Comparison of ENCODE assay signal across 8 cellular contexts in genomic region chr7:151057989-151058765, GRCh38. TPM values are rescaled to one million over a fixed set of nuclear protein-coding genes. Genes with fewer than 3 reads are reported as not detected.
DNase-seq lines count a peak whose midpoint lies in the region; ATAC-seq and TF ChIP-seq lines count a peak whose summit lies in the region.

No MANE protein-coding gene starts in this region.

- peak overlapping the region; percentile 96 for H3K4me3 Mint-ChIP-seq in T-helper 17 cell

- H3K4me3 ChIP-seq in prostate gland (peak overlapping the region; percentile 57 to 59), urinary bladder (ENCODE audit: low read depth, low read length) (peak overlapping the region; percentile 33)

- peak in 1 of 4 experiments; percentile 20 for TF ChIP-seq CTCF in prostate gland (IDR thresholded peaks at IDR 0.05)

- intact Hi-C loops in left ventricle myocardium superior (cut with micrococcal nuclease) (no loop called here), prostate gland (cut with DNase I) (loop anchor here (2.0 kb wide), 1 partner anchor 25 kb away; the partner anchor contains the start of gene TMUB1)

- DNase-seq in NCI-H1694 treated with DMSO at 0.1 percent for 48 hours (lab: John Stamatoyannopoulos, UW) (peak; percentile 99), T-helper 17 cell (peak; percentile 91 to 95 (median 93)), left ventricle myocardium superior (peak; percentile 99), prostate gland (ENCODE audit: low spot score) (peak; percentile 100)

- H3K36me3 ChIP-seq in prostate gland (no peaks in the 10 kb centered on the region), urinary bladder (ENCODE audit: insufficient read depth) (no peaks in the 10 kb centered on the region)

- peaks cover 29% of the 10 kb centered on the region for H3K4me1 ChIP-seq in prostate gland (replicated peaks)
- no peaks in the 10 kb centered on the region for H3K4me1 ChIP-seq in urinary bladder (ENCODE audit: insufficient read depth)

- H3K27me3 ChIP-seq in prostate gland (replicated peaks; ENCODE audit: insufficient read depth): no peaks in the 10 kb centered on the region

- no peaks in the 10 kb centered on the region for H3K36me3 Mint-ChIP-seq in T-helper 17 cell (ENCODE audit: low read depth)

- H3K9me3 ChIP-seq in T-helper 17 cell (ENCODE audit: control insufficient read depth, low read length, poor library complexity, severe bottlenecking) (no peaks in the 10 kb centered on the region), prostate gland (no peaks in the 10 kb centered on the region)

- WGBS in prostate gland: under 1% methylated on average over 43 of the region's 46 CpGs
- WGBS in urinary bladder: under 1% methylated on average over 46 of the region's 46 CpGs

- H3K27me3 Mint-ChIP-seq in T-helper 17 cell: no peaks in the 10 kb centered on the region

- peak; percentile 98 for TF ChIP-seq POLR2A in prostate gland (IDR thresholded peaks at IDR 0.05)

- ATAC-seq in GM18499 (IDR thresholded peaks at IDR 0.05; ENCODE audit: insufficient read depth, unreplicated experiment) (peak; percentile 65), HG02938 (IDR thresholded peaks at IDR 0.05; ENCODE audit: unreplicated experiment) (peak; percentile 89), T-helper 17 cell (peak; percentile 94), left ventricle myocardium superior (peak; percentile 85)

- peak overlapping the region; percentile 89 for H3K27ac Mint-ChIP-seq in T-helper 17 cell

- H3K4me1 Mint-ChIP-seq in T-helper 17 cell: peaks cover 32% of the 10 kb centered on the region

- H3K27ac ChIP-seq in angular gyrus (ENCODE audit: low read depth, low read length) (peak overlapping the region; percentile 99), prostate gland (peak overlapping the region; percentile 93 to 97), urinary bladder (ENCODE audit: low read depth) (peak overlapping the region; percentile 98)

RNA-seq across cellular contexts. Expression of gene CDK5, which starts 0.5 kb away (rescaled TPM):
- 1 to 10 TPM; 4.7 TPM for total RNA-seq in T-helper 17 cell
- total RNA-seq in left ventricle myocardium superior: 8.1 TPM
- total RNA-seq in prostate gland: 10 to 100 TPM; 13.1 to 18.5 TPM
- 6.7 TPM for total RNA-seq in urinary bladder
- 9.4 TPM for polyA plus RNA-seq in urinary bladder

RNA-seq across cellular contexts. Expression of gene SLC4A2, which starts 1.2 kb away (rescaled TPM):
- total RNA-seq in T-helper 17 cell (10 to 100 TPM; 48.9 to 61.3 TPM), left ventricle myocardium superior (64.1 TPM), prostate gland (100 to 1,000 TPM in 1 of 2 donors, 10 to 100 TPM in 1; 77.1 to 141 TPM), urinary bladder (30.6 TPM)
- 107 TPM for polyA plus RNA-seq in urinary bladder

RNA-seq across cellular contexts. Expression of gene ASIC3, which starts 9.8 kb away (rescaled TPM):
- total RNA-seq in T-helper 17 cell: 1 to 10 TPM; 6.7 to 9.1 TPM
- total RNA-seq in left ventricle myocardium superior: 8.6 TPM
- 10 to 100 TPM in 1 of 2 donors, 1 to 10 TPM in 1; 1.7 to 11.0 TPM for total RNA-seq in prostate gland
- 1.1 TPM for total RNA-seq in urinary bladder
- polyA plus RNA-seq in urinary bladder: 2.0 TPM

RNA-seq across cellular contexts. Expression of gene FASTK, which starts 22.4 kb away (rescaled TPM):
- total RNA-seq in T-helper 17 cell: 10 to 100 TPM; 67.7 to 82.2 TPM
- 79.4 TPM for total RNA-seq in left ventricle myocardium superior
- total RNA-seq in prostate gland: 100 to 1,000 TPM; 107 to 122 TPM
- total RNA-seq in urinary bladder: 42.4 TPM
- 87.8 TPM for polyA plus RNA-seq in urinary bladder

RNA-seq across cellular contexts. Expression of gene TMUB1, which starts 25.1 kb away (rescaled TPM):
- 10 to 100 TPM; 46.6 to 52.4 TPM for total RNA-seq in T-helper 17 cell
- 38.7 TPM for total RNA-seq in left ventricle myocardium superior
- 10 to 100 TPM; 79.8 to 99.4 TPM for total RNA-seq in prostate gland
- total RNA-seq in urinary bladder: 9.7 TPM
- polyA plus RNA-seq in urinary bladder: 51.9 TPM

Comparison
In these comparisons a context has a peak if more than half of its experiments do, and no peak if none do; other contexts are left out.
1. Peak in every context shown above with its lines: DNase-seq, ATAC-seq, H3K4me3 ChIP-seq and H3K27ac ChIP-seq.